8 cellular contexts compared by ENCODE assay signal in the genomic region with DNA sequence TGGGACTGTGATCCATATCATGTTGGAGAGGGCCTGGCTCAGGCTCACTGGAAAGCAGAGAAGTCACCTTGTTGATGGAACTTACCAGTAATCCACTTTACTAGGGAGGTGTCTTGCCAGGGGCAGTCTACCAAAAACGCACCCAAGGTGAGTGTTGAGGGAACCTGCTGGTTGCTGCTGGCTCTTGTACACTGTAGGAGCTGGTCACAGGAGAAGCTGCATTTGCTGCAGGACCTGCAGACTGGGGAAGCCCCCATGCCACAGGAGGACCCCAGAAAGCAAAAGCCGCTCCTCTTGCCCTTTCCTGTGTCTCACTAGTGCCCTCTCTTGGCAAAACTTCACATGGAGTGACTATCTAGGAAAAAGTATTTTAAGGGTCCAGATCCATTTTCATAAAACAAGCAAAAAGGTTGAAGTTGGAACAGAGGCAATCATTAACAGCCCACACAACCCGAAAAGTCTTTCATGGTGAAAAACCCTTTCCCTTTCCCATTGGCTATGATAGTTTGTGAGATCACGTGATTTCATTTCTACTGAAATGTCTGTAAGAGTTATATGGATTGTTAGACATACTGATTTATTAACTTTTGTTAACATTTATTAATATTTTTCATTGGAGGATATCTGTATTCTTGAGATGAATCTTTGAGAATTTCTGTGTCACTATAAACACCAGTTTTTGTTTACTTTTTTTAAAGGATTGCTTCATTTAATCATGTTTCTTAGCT. TPM values are rescaled to one million over a fixed set of nuclear protein-coding genes. Genes with fewer than 3 reads are reported as not detected.
DNase-seq lines count a peak whose midpoint lies in the region; ATAC-seq, FAIRE-seq and TF ChIP-seq lines count a peak whose summit lies in the region.

No MANE protein-coding gene starts in this region.

- peaks cover 4 to 14% (median 8%) of the 10 kb centered on the region in 4 experiments; a peak in 6 of 7 replicates for H3K4me1 ChIP-seq in H1 (replicated peaks in 1 of 4; ENCODE audit: control insufficient read depth in 3 of 4, insufficient read depth in 4 of 4, low read length in 3 of 4)

- H2BK120ac ChIP-seq in H1 (replicated peaks; ENCODE audit: low read depth, low read length): no peak overlapping the region

- no peak overlapping the region for H3K27ac ChIP-seq in H1 (ENCODE audit: low read depth, low read length)

- no peak overlapping the region for H4K91ac ChIP-seq in H1 (replicated peaks; ENCODE audit: insufficient read length, low read length)

- H4K8ac ChIP-seq in H1 (ENCODE audit: extremely low read depth, insufficient read depth, low read length): no peak overlapping the region

- no peaks in the 10 kb centered on the region for H3K36me3 ChIP-seq in H1 (ENCODE audit: control insufficient read depth in 2 of 4, insufficient read depth in 4 of 4, low read length in 3 of 4)

- peaks cover 0 to 5% of the 10 kb centered on the region in 2 experiments for H4K20me1 ChIP-seq in H1 (replicated peaks in 1 of 2; ENCODE audit: control insufficient read depth in 1 of 2, insufficient read depth in 2 of 2, low read length in 2 of 2)

- peak overlapping the region; percentile 55; the same call in 1 of the 2 replicates for H2AFZ ChIP-seq in H1 (ENCODE audit: low read length)

- intact Hi-C loops in activated T-helper 2 cell treated with anti-CD3 and anti-CD28 coated beads, Interferon-gamma antibody, Interleukin-2, Interleukin-4, amounts not matched to agents 10 μg/mL and 5 μg/mL and 100 μg/mL, durations not matched to agents 14 hours and 24 hours and 36 hours (cut with micrococcal nuclease): no loop called here

- TF ChIP-seq CTCF in H1 (IDR thresholded peaks at IDR 0.05; ENCODE audit: control extremely low read depth in 1 of 3, insufficient read depth in 1 of 3, low read depth in 1 of 3, low read length in 3 of 3) (peak; percentile 18 to 68 (median 68)), neural crest cell (conservative IDR thresholded peaks at IDR 0.05) (peak; percentile 77)

- no peak overlapping the region for H2BK20ac ChIP-seq in H1 (ENCODE audit: low read length)

- no peak overlapping the region for H3K4me3 Mint-ChIP-seq in activated CD8-positive, alpha-beta memory T cell treated with anti-CD3 and anti-CD28 coated beads, Interleukin-2, amount 10 ng/mL, durations not matched to agents 7 days and 5 days
- no peak overlapping the region for H3K4me3 Mint-ChIP-seq in neural crest cell
- H3K4me3 Mint-ChIP-seq in activated T-helper 2 cell treated with anti-CD3 and anti-CD28 coated beads, Interferon-gamma antibody, Interleukin-2, Interleukin-4, amounts not matched to agents 10 μg/mL and 5 μg/mL and 100 μg/mL, durations not matched to agents 14 hours and 24 hours and 36 hours (ENCODE audit: low read depth): no peak overlapping the region
- H3K4me3 Mint-ChIP-seq in effector memory CD8-positive, alpha-beta T cell: no peak overlapping the region

- H3K56ac ChIP-seq in H1 (replicated peaks; ENCODE audit: insufficient read length, low read depth, low read length): no peak overlapping the region

- ATAC-seq in activated CD8-positive, alpha-beta memory T cell treated with anti-CD3 and anti-CD28 coated beads, Interleukin-2, amount 10 ng/mL, durations not matched to agents 7 days and 5 days: peak; percentile 9
- ATAC-seq in GM19395 (IDR thresholded peaks at IDR 0.05; ENCODE audit: unreplicated experiment): no peak
- no peak for ATAC-seq in effector memory CD8-positive, alpha-beta T cell (replicated peaks)

- no peaks in the 10 kb centered on the region for H3K9me3 Mint-ChIP-seq in activated CD8-positive, alpha-beta memory T cell treated with anti-CD3 and anti-CD28 coated beads, Interleukin-2, amount 10 ng/mL, durations not matched to agents 7 days and 5 days (ENCODE audit: low read depth)
- no peaks in the 10 kb centered on the region for H3K9me3 Mint-ChIP-seq in neural crest cell
- no peaks in the 10 kb centered on the region for H3K9me3 Mint-ChIP-seq in activated T-helper 2 cell treated with anti-CD3 and anti-CD28 coated beads, Interferon-gamma antibody, Interleukin-2, Interleukin-4, amounts not matched to agents 10 μg/mL and 5 μg/mL and 100 μg/mL, durations not matched to agents 14 hours and 24 hours and 36 hours
- H3K9me3 Mint-ChIP-seq in effector memory CD8-positive, alpha-beta T cell: no peaks in the 10 kb centered on the region

- no peak overlapping the region for H3K27ac Mint-ChIP-seq in activated CD8-positive, alpha-beta memory T cell treated with anti-CD3 and anti-CD28 coated beads, Interleukin-2, amount 10 ng/mL, durations not matched to agents 7 days and 5 days
- H3K27ac Mint-ChIP-seq in neural crest cell (ENCODE audit: unreplicated experiment): no peak overlapping the region
- no peak overlapping the region for H3K27ac Mint-ChIP-seq in activated T-helper 2 cell treated with anti-CD3 and anti-CD28 coated beads, Interferon-gamma antibody, Interleukin-2, Interleukin-4, amounts not matched to agents 10 μg/mL and 5 μg/mL and 100 μg/mL, durations not matched to agents 14 hours and 24 hours and 36 hours
- H3K27ac Mint-ChIP-seq in effector memory CD8-positive, alpha-beta T cell: no peak overlapping the region

- no peak overlapping the region for H3K23ac ChIP-seq in H1 (ENCODE audit: insufficient read length)

- no peak overlapping the region for H3K18ac ChIP-seq in H1 (ENCODE audit: extremely low read depth, low read length)

- no peak overlapping the region; the same call in 1 of the 2 replicates for H2BK12ac ChIP-seq in H1 (ENCODE audit: low read depth, low read length)

- H2BK5ac ChIP-seq in H1 (ENCODE audit: low read depth, low read length): no peak overlapping the region; the same call in 1 of the 2 replicates

- H3K79me2 ChIP-seq in H1 (ENCODE audit: control insufficient read depth in 1 of 2, insufficient read depth in 2 of 2, low read length in 2 of 2): peaks cover 0 to 63% of the 10 kb centered on the region in 2 experiments; a peak in 2 of 4 replicates

- no peaks in the 10 kb centered on the region for H3K4me1 Mint-ChIP-seq in activated CD8-positive, alpha-beta memory T cell treated with anti-CD3 and anti-CD28 coated beads, Interleukin-2, amount 10 ng/mL, durations not matched to agents 7 days and 5 days
- H3K4me1 Mint-ChIP-seq in neural crest cell: peaks cover 12% of the 10 kb centered on the region
- H3K4me1 Mint-ChIP-seq in activated T-helper 2 cell treated with anti-CD3 and anti-CD28 coated beads, Interferon-gamma antibody, Interleukin-2, Interleukin-4, amounts not matched to agents 10 μg/mL and 5 μg/mL and 100 μg/mL, durations not matched to agents 14 hours and 24 hours and 36 hours (ENCODE audit: low read depth): no peaks in the 10 kb centered on the region
- H3K4me1 Mint-ChIP-seq in effector memory CD8-positive, alpha-beta T cell (ENCODE audit: low read depth in 2 of 2): no peaks in the 10 kb centered on the region

- DNase-seq in activated CD8-positive, alpha-beta memory T cell treated with anti-CD3 and anti-CD28 coated beads, Interleukin-2, amount 10 ng/mL, durations not matched to agents 7 days and 5 days: no peak
- no peak for DNase-seq in activated CD8-positive, alpha-beta memory T cell treated with anti-CD3 and anti-CD28 coated beads, Interleukin-2, amount 50 U/mL, for 48 hours
- peak; percentile 27 for DNase-seq in NCI-H69 (lab: John Stamatoyannopoulos, UW)
- peak in 1 of 2 experiments; percentile 77 for DNase-seq in H1 (ENCODE audit: low read depth in 1 of 2, low spot score in 2 of 2)
- DNase-seq in neural crest cell (ENCODE audit: low read depth, low spot score): peak; percentile 50
- no peak for DNase-seq in activated T-helper 2 cell treated with anti-CD3 and anti-CD28 coated beads, Interferon-gamma antibody, Interleukin-2, Interleukin-4, amounts not matched to agents 10 μg/mL and 5 μg/mL and 100 μg/mL, durations not matched to agents 14 hours and 24 hours and 36 hours (ENCODE audit: low spot score)
- no peak for DNase-seq in effector memory CD8-positive, alpha-beta T cell

- no peak overlapping the region for H2BK15ac ChIP-seq in H1 (ENCODE audit: low read length)

- H3K23me2 ChIP-seq in H1 (ENCODE audit: low read depth, low read length): no peaks in the 10 kb centered on the region

- H3K9me3 ChIP-seq in H1 (ENCODE audit: insufficient read depth in 2 of 2, low read depth in 1 of 2, low read length in 1 of 2): no peaks in the 10 kb centered on the region

- H3K79me1 ChIP-seq in H1 (ENCODE audit: low read depth, low read length): peaks cover 2% of the 10 kb centered on the region; the same call in 1 of the 2 replicates

- TF ChIP-seq RAD21 in H1 (IDR thresholded peaks at IDR 0.05 in 1 of 2, conservative IDR thresholded peaks at IDR 0.05 in 1 of 2; ENCODE audit: low read depth in 2 of 2, low read length in 2 of 2): peak; percentile 82 to 87

- CTCF ChIA-PET in activated CD8-positive, alpha-beta memory T cell treated with anti-CD3 and anti-CD28 coated beads, Interleukin-2, amount 10 ng/mL, durations not matched to agents 7 days and 5 days (lab: Charles Lee): no interaction called here
- CTCF ChIA-PET in H1 (lab: Charles Lee; ENCODE audit: partially characterized antibody): interaction anchor here (0.7 to 3.8 kb wide), 18 partner anchors 12 to 582 kb away, joined by 3 to 12 read pairs (median 4); partner anchors contain the start of gene RASSF8

- H4K5ac ChIP-seq in H1 (ENCODE audit: insufficient read length, low read depth, low read length): peak overlapping the region; percentile 74

- TF ChIP-seq EP300 in H1 (IDR thresholded peaks at IDR 0.05; ENCODE audit: borderline replicate concordance in 1 of 2, low read depth in 2 of 2, low read length in 2 of 2): no peak

- no peak overlapping the region for H3K14ac ChIP-seq in H1 (ENCODE audit: insufficient read length)

- H3K4ac ChIP-seq in H1 (replicated peaks; ENCODE audit: insufficient read length, low read depth, low read length): no peak overlapping the region

- no peak overlapping the region for H2AK5ac ChIP-seq in H1 (ENCODE audit: low read depth, low read length)

- H3K27me3 Mint-ChIP-seq in activated CD8-positive, alpha-beta memory T cell treated with anti-CD3 and anti-CD28 coated beads, Interleukin-2, amount 10 ng/mL, durations not matched to agents 7 days and 5 days: peaks cover 35% of the 10 kb centered on the region
- no peaks in the 10 kb centered on the region for H3K27me3 Mint-ChIP-seq in neural crest cell (ENCODE audit: low read depth)
- H3K27me3 Mint-ChIP-seq in activated T-helper 2 cell treated with anti-CD3 and anti-CD28 coated beads, Interferon-gamma antibody, Interleukin-2, Interleukin-4, amounts not matched to agents 10 μg/mL and 5 μg/mL and 100 μg/mL, durations not matched to agents 14 hours and 24 hours and 36 hours (ENCODE audit: low read depth): peaks cover 14% of the 10 kb centered on the region
- peaks cover 14 to 35% of the 10 kb centered on the region in 2 donors for H3K27me3 Mint-ChIP-seq in effector memory CD8-positive, alpha-beta T cell

- 44% methylated on average over 4 of the region's 4 CpGs; no CpG with 5 or more reads in 1 of the 2 experiments for WGBS in H1 (ENCODE audit: extremely low coverage in 1 of 2, insufficient coverage in 1 of 2, insufficient read length in 1 of 2, insufficient replicate concordance in 2 of 2, low coverage in 1 of 2, low lambda C conversion rate in 2 of 2, missing lambda C conversion rate in 1 of 2), 2 experiments

- no peaks in the 10 kb centered on the region for H3K36me3 Mint-ChIP-seq in activated CD8-positive, alpha-beta memory T cell treated with anti-CD3 and anti-CD28 coated beads, Interleukin-2, amount 10 ng/mL, durations not matched to agents 7 days and 5 days
- no peaks in the 10 kb centered on the region for H3K36me3 Mint-ChIP-seq in neural crest cell (ENCODE audit: low read depth)
- H3K36me3 Mint-ChIP-seq in activated T-helper 2 cell treated with anti-CD3 and anti-CD28 coated beads, Interferon-gamma antibody, Interleukin-2, Interleukin-4, amounts not matched to agents 10 μg/mL and 5 μg/mL and 100 μg/mL, durations not matched to agents 14 hours and 24 hours and 36 hours (ENCODE audit: low read depth): no peaks in the 10 kb centered on the region
- no peaks in the 10 kb centered on the region for H3K36me3 Mint-ChIP-seq in effector memory CD8-positive, alpha-beta T cell (ENCODE audit: insufficient read depth)

- peak overlapping the region in 1 of 2 experiments; percentile 52; a peak in 2 of 4 replicates for H3K4me2 ChIP-seq in H1 (ENCODE audit: insufficient read depth in 1 of 2, low read depth in 2 of 2, low read length in 2 of 2)

- TF ChIP-seq POLR2A in H1 (IDR thresholded peaks at IDR 0.05; ENCODE audit: control extremely low read depth in 1 of 2, low read depth in 2 of 2, low read length in 2 of 2): no peak

- no peak overlapping the region for H3K9ac ChIP-seq in H1 (replicated peaks in 1 of 4; ENCODE audit: extremely low read depth in 1 of 4, low read depth in 3 of 4, low read length in 3 of 4)

- no peak overlapping the region for H3K4me3 ChIP-seq in H1 (ENCODE audit: extremely low read depth in 1 of 4, insufficient read depth in 2 of 4, low read depth in 3 of 4, low read length in 4 of 4)

- H3K27me3 ChIP-seq in H1 (replicated peaks in 1 of 4; ENCODE audit: control insufficient read depth in 3 of 4, extremely low read depth in 1 of 4, insufficient read depth in 3 of 4, low read length in 3 of 4): no peaks in the 10 kb centered on the region

- FAIRE-seq in H1 (lab: Jason Lieb, UNC): peak; percentile 93

- POLR2A ChIA-PET in H1 (lab: Charles Lee; ENCODE audit: partially characterized antibody): interaction anchor here (0.7 to 1.7 kb wide), 3 partner anchors 9 to 59 kb away, joined by 3 to 6 read pairs (median 3); partner anchors contain the start of gene RASSF8

RNA-seq across cellular contexts. Expression of gene RASSF8, which starts 59.2 kb away (rescaled TPM):
- total RNA-seq in activated CD8-positive, alpha-beta memory T cell treated with anti-CD3 and anti-CD28 coated beads, Interleukin-2, amount 10 ng/mL, durations not matched to agents 7 days and 5 days: 1 to 10 TPM; 1.4 to 1.5 TPM
- total RNA-seq in H1 (2021; fragmentation: NEBNext Ultra II Directional; extraction: Animal tissue kit (Norgen Biotek cat#: 25700)): 46.7 and 48.2 TPM in 2 replicates
- 4.4 and 6.4 TPM in 2 replicates for polyA plus RNA-seq in H1 (2011; rRNA removed)
- 8.0 TPM for polyA plus RNA-seq in H1 (2011; cell fraction: cytosol; rRNA removed)
- 17.9 TPM for polyA plus RNA-seq in H1 (2011; cell fraction: nucleus; rRNA removed)
- 16.7 to 27.0 TPM (median 22.0 TPM) in 4 replicates for polyA plus RNA-seq in H1 (2012, experiment 1 of 2)
- 0.94 TPM for polyA plus RNA-seq in H1 (2012, experiment 2 of 2)
- 17.4 TPM for polyA plus RNA-seq in H1 (2013, experiment 1 of 2)
- 14.5 TPM for polyA plus RNA-seq in H1 (2013, experiment 2 of 2)
- 54.9 and 97.5 TPM in 2 replicates for polyA minus RNA-seq in H1 (2011; rRNA and poly(A)+ RNA removed)
- 20.3 TPM for polyA minus RNA-seq in H1 (2011; cell fraction: cytosol; rRNA and poly(A)+ RNA removed)
- polyA minus RNA-seq in H1 (2011; cell fraction: nucleus; rRNA and poly(A)+ RNA removed): 79.4 TPM
- total RNA-seq in neural crest cell: 47.0 and 50.5 TPM in 2 replicates
- total RNA-seq in activated T-helper 2 cell treated with anti-CD3 and anti-CD28 coated beads, Interferon-gamma antibody, Interleukin-2, Interleukin-4, amounts not matched to agents 10 μg/mL and 5 μg/mL and 100 μg/mL, durations not matched to agents 14 hours and 24 hours and 36 hours: 0.16 and 0.28 TPM in 2 replicates

Comparison
In these comparisons a context has a peak if more than half of its experiments do, and no peak if none do; other contexts are left out.
1. DNase-seq: peak in NCI-H69 (single experiment) and neural crest cell (single experiment); none in activated CD8-positive, alpha-beta memory T cell treated with anti-CD3 and anti-CD28 coated beads, Interleukin-2, amount 10 ng/mL, durations not matched to agents 7 days and 5 days (single experiment), activated CD8-positive, alpha-beta memory T cell treated with anti-CD3 and anti-CD28 coated beads, Interleukin-2, amount 50 U/mL, for 48 hours (single experiment), activated T-helper 2 cell treated with anti-CD3 and anti-CD28 coated beads, Interferon-gamma antibody, Interleukin-2, Interleukin-4, amounts not matched to agents 10 μg/mL and 5 μg/mL and 100 μg/mL, durations not matched to agents 14 hours and 24 hours and 36 hours (single experiment) and effector memory CD8-positive, alpha-beta T cell (0 of 3).
2. RNA of gene RASSF8, which starts 59.2 kb away (total RNA-seq): 47.0 to 50.5 TPM in neural crest cell and 46.7 to 48.2 TPM in H1; 1.4 to 1.5 TPM in activated CD8-positive, alpha-beta memory T cell treated with anti-CD3 and anti-CD28 coated beads, Interleukin-2, amount 10 ng/mL, durations not matched to agents 7 days and 5 days and 0.16 to 0.28 TPM in activated T-helper 2 cell treated with anti-CD3 and anti-CD28 coated beads, Interferon-gamma antibody, Interleukin-2, Interleukin-4, amounts not matched to agents 10 μg/mL and 5 μg/mL and 100 μg/mL, durations not matched to agents 14 hours and 24 hours and 36 hours; every median in the first group is over 10 times any median in the second.